In the genomic region with DNA sequence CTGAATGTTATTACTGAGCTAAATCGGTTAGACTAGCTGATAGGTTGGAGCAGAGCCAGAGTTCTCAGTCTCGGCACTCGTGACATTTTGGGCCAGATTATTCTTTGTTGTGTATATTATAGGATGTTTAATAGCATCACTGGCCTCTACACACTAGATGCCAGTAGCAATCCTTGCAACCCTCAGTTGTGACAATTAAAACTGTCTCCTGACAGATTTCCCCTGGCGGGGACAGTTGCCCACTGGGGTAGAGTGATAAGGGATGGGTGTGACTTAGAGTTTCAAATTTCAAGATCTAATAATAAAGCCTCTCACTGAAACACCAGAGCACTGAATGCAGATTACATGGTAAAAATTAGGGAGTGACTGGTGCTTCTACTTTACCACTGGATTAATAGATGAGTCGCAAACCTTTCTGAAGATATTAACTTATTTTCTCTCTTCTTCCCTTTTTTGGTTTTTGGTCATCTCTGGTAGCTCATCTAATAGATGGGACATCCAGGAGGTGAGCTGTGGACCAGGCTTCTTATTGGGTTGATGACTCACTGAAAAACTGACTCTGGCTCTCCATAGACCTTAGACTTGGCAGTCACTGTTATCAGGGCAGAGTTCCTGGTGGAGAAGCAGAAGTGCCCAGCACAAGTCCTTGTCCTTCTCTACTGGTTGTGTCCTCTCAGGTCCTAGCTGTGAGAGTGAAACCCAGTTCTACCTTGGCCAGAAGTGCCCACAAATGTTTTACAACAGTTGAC, we compare ENCODE assay signal across 17 cellular contexts.
DNase-seq lines count a peak whose midpoint lies in the region; ATAC-seq, FAIRE-seq and TF ChIP-seq lines count a peak whose summit lies in the region.
"Had no signal": no experiment of that assay in that cellular context is flagged by ENCODE, and none has a peak within 500 bp of the region (broad histone marks: within the 10 kb centered on the region; RNA-seq: fewer than 3 reads in every experiment).

No MANE protein-coding gene starts in this region.

- FAIRE-seq in GM12892 (lab: Jason Lieb, UNC) = no peak

- TF ChIP-seq POLR2A in heart left ventricle (IDR thresholded peaks at IDR 0.05) (no peak), GM12892 (IDR thresholded peaks at IDR 0.05; ENCODE audit: low read depth, low read length) (no peak)

- H3K9me3 ChIP-seq in heart left ventricle (no peaks in the 10 kb centered on the region), psoas muscle (no peaks in the 10 kb centered on the region)
- H3K9me3 ChIP-seq: testis had no signal

- H3K27me3 ChIP-seq in heart left ventricle (no peaks in the 10 kb centered on the region), psoas muscle (ENCODE audit: insufficient read depth in 3 of 3, low read length in 2 of 3) (no peaks in the 10 kb centered on the region)
- H3K27me3 ChIP-seq: testis had no signal

- WGBS in heart left ventricle, 4 donors = 36 to 46% (median 40%) methylated on average over 5 of the region's 5 CpGs
- WGBS in psoas muscle, 3 donors = 31 to 42% (median 34%) methylated on average over 5 of the region's 5 CpGs

- TF ChIP-seq CTCF in heart left ventricle (IDR thresholded peaks at IDR 0.05) = peak in 8 of 12 donors; percentile 15 to 40 (median 25)
- TF ChIP-seq CTCF in psoas muscle (IDR thresholded peaks at IDR 0.05) = no peak

- H3K27ac ChIP-seq in heart left ventricle = peak overlapping the region in 4 of 12 donors; percentile 20 to 59 (median 26)
- peak overlapping the region; percentile 21 for H3K27ac ChIP-seq in psoas muscle
- H3K27ac ChIP-seq: testis had no signal

- ATAC-seq in heart left ventricle (peak; percentile 76 to 94 (median 90)), psoas muscle (peak; percentile 81 to 93 (median 90)), HG03460 (IDR thresholded peaks at IDR 0.05; ENCODE audit: unreplicated experiment) (no peak)
- no peak for ATAC-seq in stimulated activated naive CD8-positive, alpha-beta T cell treated with anti-CD3 and anti-CD28 coated beads, Interleukin-15, Interleukin-2, amounts not matched to agents 100 U/mL and 50 U/mL, for 24 hours
- ATAC-seq: activated naive CD4-positive, alpha-beta T cell treated with anti-CD3 and anti-CD28 coated beads, Interleukin-2, amount 50 U/mL, for 72 hours; activated T-cell treated with anti-CD3 and anti-CD28 coated beads, Interleukin-2, amount 50 U/mL, for 4 hours; effector memory CD8-positive, alpha-beta T cell; T-helper 17 cell had no signal

- DNase-seq in EH (ENCODE audit: low read depth) (peak; percentile 30), RPMI7951 (ENCODE audit: low read depth) (peak; percentile 15), heart left ventricle (peak in 3 of 5 donors; percentile 36 to 58 (median 39)), psoas muscle (peak in 1 of 2 donors; percentile 56), GM12892 (ENCODE audit: insufficient read length) (no peak), cortex of kidney (lab: John Stamatoyannopoulos, UW) (no peak)
- no peak for DNase-seq in stimulated activated naive CD8-positive, alpha-beta T cell treated with anti-CD3 and anti-CD28 coated beads, Interleukin-15, Interleukin-2, amounts not matched to agents 100 U/mL and 50 U/mL, for 24 hours
- DNase-seq: activated T-cell treated with anti-CD3 and anti-CD28 coated beads, Interleukin-2, amount 50 U/mL, for 4 hours; AML-193; effector memory CD8-positive, alpha-beta T cell; NCI-H1417; NCI-H510A treated with DMSO at 0.1 percent for 48 hours; retina; T-helper 17 cell; testis had no signal

- H3K36me3 ChIP-seq in heart left ventricle = peaks cover 0 to 39% (median 20%) of the 10 kb centered on the region in 9 donors
- H3K36me3 ChIP-seq in psoas muscle (ENCODE audit: insufficient read depth in 1 of 2, low read depth in 1 of 2) = peaks cover 0 to 31% of the 10 kb centered on the region in 2 donors

- no peak overlapping the region for H3K4me3 ChIP-seq in heart left ventricle
- no peak overlapping the region for H3K4me3 ChIP-seq in psoas muscle
- H3K4me3 ChIP-seq: testis had no signal

- intact Hi-C loops in heart left ventricle (cut with DNase I) (loop anchor here in 2 of 10 donors (1.0 to 5.0 kb wide), 2 partner anchors 165 kb away; no protein-coding TSS in a partner anchor), psoas muscle (cut with DNase I) (loop anchor here (10.0 kb wide), 1 partner anchor 163 kb away; no protein-coding TSS in a partner anchor)

- H3K4me1 ChIP-seq in heart left ventricle (peaks cover 0 to 21% (median 9%) of the 10 kb centered on the region in 12 donors), psoas muscle (peaks cover 25% of the 10 kb centered on the region)
- H3K4me1 ChIP-seq: testis had no signal

Comparison
In these comparisons a context has a peak if more than half of its experiments do, and no peak if none do; other contexts are left out.
1. DNase-seq: peak in EH (single experiment), RPMI7951 (single experiment) and heart left ventricle (3 of 5); none in GM12892 (single experiment), stimulated activated naive CD8-positive, alpha-beta T cell treated with anti-CD3 and anti-CD28 coated beads, Interleukin-15, Interleukin-2, amounts not matched to agents 100 U/mL and 50 U/mL, for 24 hours (single experiment) and cortex of kidney (single experiment).
2. ATAC-seq: peak in heart left ventricle (4 of 4) and psoas muscle (4 of 4); none in HG03460 (single experiment) and stimulated activated naive CD8-positive, alpha-beta T cell treated with anti-CD3 and anti-CD28 coated beads, Interleukin-15, Interleukin-2, amounts not matched to agents 100 U/mL and 50 U/mL, for 24 hours (single experiment).